16 cellular contexts compared by ENCODE assay signal in genomic region chr9:131682261-131682660, GRCh38. TPM values are rescaled to one million over a fixed set of nuclear protein-coding genes. Genes with fewer than 3 reads are reported as not detected.
DNase-seq lines count a peak whose midpoint lies in the region; ATAC-seq and TF ChIP-seq lines count a peak whose summit lies in the region.
"Had no signal": no experiment of that assay in that cellular context is flagged by ENCODE, and none has a peak within 500 bp of the region (broad histone marks: within the 10 kb centered on the region; RNA-seq: fewer than 3 reads in every experiment).

No MANE protein-coding gene starts in this region.

- ATAC-seq in heart right ventricle (no peak), left cardiac atrium (no peak)
- ATAC-seq in natural killer cell treated with Interleukin-12 subunit alpha and Interleukin-12 subunit beta and Interleukin-15 and Interleukin-18, amount 100 ng/mL, for 72 hours, result no peak
- ATAC-seq: A549; activated T-cell treated with anti-CD3 and anti-CD28 coated beads, Interleukin-2, amount 50 U/mL, for 72 hours had no signal

- intact Hi-C loops in heart right ventricle (cut with DNase I) (no loop called here), left cardiac atrium (cut with DNase I) (no loop called here), vagina (cut with DNase I) (no loop called here)

- peak overlapping the region; percentile 23 to 24 for H3K27ac Mint-ChIP-seq in natural killer cell treated with Interleukin-12 subunit alpha and Interleukin-12 subunit beta and Interleukin-15 and Interleukin-18, amount 100 ng/mL, for 72 hours

- no peaks in the 10 kb centered on the region for H3K9me3 Mint-ChIP-seq in natural killer cell treated with Interleukin-12 subunit alpha and Interleukin-12 subunit beta and Interleukin-15 and Interleukin-18, amount 100 ng/mL, for 72 hours
- H3K9me3 Mint-ChIP-seq: activated T-cell treated with anti-CD3 and anti-CD28 coated beads, Interleukin-2, amount 50 U/mL, for 72 hours had no signal

- 44 to 56% methylated on average over 11 of the region's 11 CpGs for WGBS in heart right ventricle, 2 donors

- DNase-seq in heart right ventricle, result no peak
- DNase-seq in left cardiac atrium, result no peak
- peak; percentile 44 for DNase-seq in dermis blood vessel endothelial cell
- DNase-seq in natural killer cell treated with Interleukin-12 subunit alpha and Interleukin-12 subunit beta and Interleukin-15 and Interleukin-18, amount 100 ng/mL, for 72 hours (ENCODE audit: low spot score), result no peak
- peak in 1 of 2 donors; percentile 25 for DNase-seq in vagina (ENCODE audit: extremely low spot score in 2 of 2)
- no peak for DNase-seq in GM03348 (ENCODE audit: low spot score)
- DNase-seq in NCI-H2107 (lab: John Stamatoyannopoulos, UW), result no peak
- no peak for DNase-seq in NCI-H345 treated with DMSO at 0.1 percent for 48 hours (lab: John Stamatoyannopoulos, UW; ENCODE audit: unreplicated experiment)
- DNase-seq: activated CD4-positive, alpha-beta T cell treated with anti-CD3 and anti-CD28 coated beads for 48 hours; activated T-cell treated with anti-CD3 and anti-CD28 coated beads, Interleukin-2, amount 50 U/mL, for 72 hours; Calu3; NCI-H748 treated with DMSO at 0.1 percent for 48 hours; stimulated activated naive CD4-positive, alpha-beta T cell treated with Interleukin-2 at 50 U/mL for 16 hours; T-helper 2 cell had no signal

- H3K4me1 ChIP-seq in heart right ventricle, result peaks cover 22 to 100% (median 69%) of the 10 kb centered on the region in 9 donors
- H3K4me1 ChIP-seq in vagina, result peaks cover 51% of the 10 kb centered on the region

- H3K27me3 ChIP-seq in heart right ventricle (no peaks in the 10 kb centered on the region), vagina (no peaks in the 10 kb centered on the region)
- H3K27me3 ChIP-seq: adrenal gland had no signal

- H3K27ac ChIP-seq in heart right ventricle (peak overlapping the region in 9 of 10 donors; percentile 26 to 81 (median 73)), vagina (peak overlapping the region; percentile 11)
- H3K27ac ChIP-seq: A549 had no signal

- no peak for TF ChIP-seq POLR2A in vagina (IDR thresholded peaks at IDR 0.05)

- H3K36me3 Mint-ChIP-seq in natural killer cell treated with Interleukin-12 subunit alpha and Interleukin-12 subunit beta and Interleukin-15 and Interleukin-18, amount 100 ng/mL, for 72 hours, result no peaks in the 10 kb centered on the region

- H3K4me3 Mint-ChIP-seq in natural killer cell treated with Interleukin-12 subunit alpha and Interleukin-12 subunit beta and Interleukin-15 and Interleukin-18, amount 100 ng/mL, for 72 hours, result no peak overlapping the region
- H3K4me3 Mint-ChIP-seq: activated T-cell treated with anti-CD3 and anti-CD28 coated beads, Interleukin-2, amount 50 U/mL, for 72 hours had no signal

- no peaks in the 10 kb centered on the region for H3K27me3 Mint-ChIP-seq in natural killer cell treated with Interleukin-12 subunit alpha and Interleukin-12 subunit beta and Interleukin-15 and Interleukin-18, amount 100 ng/mL, for 72 hours

- peaks cover 51 to 55% of the 10 kb centered on the region in 2 donors for H3K4me1 Mint-ChIP-seq in natural killer cell treated with Interleukin-12 subunit alpha and Interleukin-12 subunit beta and Interleukin-15 and Interleukin-18, amount 100 ng/mL, for 72 hours (ENCODE audit: low read depth in 2 of 2)

- H3K4me3 ChIP-seq in heart right ventricle (peak overlapping the region in 6 of 10 donors; percentile 22 to 31 (median 26)), vagina (no peak overlapping the region)
- H3K4me3 ChIP-seq: A549, adrenal gland had no signal

- H3K9me3 ChIP-seq in heart right ventricle (no peaks in the 10 kb centered on the region), vagina (no peaks in the 10 kb centered on the region)
- H3K9me3 ChIP-seq: A549, adrenal gland had no signal

- no peak for TF ChIP-seq CTCF in heart right ventricle (IDR thresholded peaks at IDR 0.05)
- TF ChIP-seq CTCF in vagina (IDR thresholded peaks at IDR 0.05), result no peak

- peaks cover 0 to 4% (median 0%) of the 10 kb centered on the region in 9 donors for H3K36me3 ChIP-seq in heart right ventricle
- no peaks in the 10 kb centered on the region for H3K36me3 ChIP-seq in vagina
- H3K36me3 ChIP-seq: adrenal gland had no signal

RNA-seq across cellular contexts. Expression of gene RAPGEF1, which starts 57.6 kb away (rescaled TPM):
- total RNA-seq in heart right ventricle (100 to 1,000 TPM in 7 of 10 donors, 10 to 100 TPM in 3; 84.0 to 135 (median 120) TPM), left cardiac atrium (100 to 1,000 TPM; 108 to 109 TPM), dermis blood vessel endothelial cell (56.2 and 69.3 TPM in 2 replicates), vagina (57.9 TPM)
- polyA plus RNA-seq in heart right ventricle, result 10 to 100 TPM; 39.6 to 39.9 TPM
- total RNA-seq in natural killer cell treated with Interleukin-12 subunit alpha and Interleukin-12 subunit beta and Interleukin-15 and Interleukin-18, amount 100 ng/mL, for 72 hours, result 100 to 1,000 TPM; 109 to 215 TPM

Comparison
In these comparisons a context has a peak if more than half of its experiments do, and no peak if none do; other contexts are left out.
1. H3K4me3 ChIP-seq: peak in heart right ventricle (6 of 10); none in vagina (0 of 2).